ENCODE assay signal across 1 cellular context in genomic region chr2:144326845-144327244, GRCh38.
TF ChIP-seq lines count a peak whose summit lies in the region.

No MANE protein-coding gene starts in this region.

TF ChIP-seq in K562, 482 proteins besides CTCF, POLR2A, EP300 and RAD21:
- no peak for TF ChIP-seq TEAD1 (CRISPR knock-in tag; IDR thresholded peaks at IDR 0.05)
- TF ChIP-seq MED1 (CRISPR knock-in tag; IDR thresholded peaks at IDR 0.05; ENCODE audit: borderline replicate concordance), result no peak
- TF ChIP-seq TAF1 (IDR thresholded peaks at IDR 0.05; ENCODE audit: control insufficient read depth, extremely low read depth, insufficient read depth, low read length, severe bottlenecking), result no peak
- no peak for TF ChIP-seq SP1 (CRISPR knock-in tag; IDR thresholded peaks at IDR 0.05)
- TF ChIP-seq PBX2 (CRISPR knock-in tag; IDR thresholded peaks at IDR 0.05; ENCODE audit: low read depth), result no peak
- no peak for TF ChIP-seq PBX2 (tag; conservative IDR thresholded peaks at IDR 0.05; ENCODE audit: low read depth)
- no peak for TF ChIP-seq CBX8 (IDR thresholded peaks at IDR 0.05; ENCODE audit: borderline replicate concordance, extremely low read depth, low read depth, low read length, poor library complexity, severe bottlenecking)
- no peak for TF ChIP-seq ATF1 (CRISPR knock-in tag; IDR thresholded peaks at IDR 0.05)
- no peak for TF ChIP-seq ATF1 (tag; IDR thresholded peaks at IDR 0.05)
- TF ChIP-seq RUNX1 (IDR thresholded peaks at IDR 0.05; ENCODE audit: low read depth), result no peak
- no peak for TF ChIP-seq KDM4B (IDR thresholded peaks at IDR 0.05; ENCODE audit: borderline replicate concordance in 2 of 2, low read depth in 1 of 2)
- no peak for TF ChIP-seq CBX1 (IDR thresholded peaks at IDR 0.05; ENCODE audit: low read depth)
- no peak for TF ChIP-seq ZBTB7A (IDR thresholded peaks at IDR 0.05; ENCODE audit: borderline replicate concordance, control insufficient read depth, low read depth, low read length)
- no peak for TF ChIP-seq GABPA (tag; conservative IDR thresholded peaks at IDR 0.05; ENCODE audit: low read depth)
- no peak for TF ChIP-seq NCOA2 (IDR thresholded peaks at IDR 0.05; ENCODE audit: partially characterized antibody in 2 of 2)
- TF ChIP-seq ZNF830 (CRISPR knock-in tag; IDR thresholded peaks at IDR 0.05), result no peak
- TF ChIP-seq ELF4 (CRISPR knock-in tag; IDR thresholded peaks at IDR 0.05), result no peak
- TF ChIP-seq AFF1 (IDR thresholded peaks at IDR 0.05; ENCODE audit: low read depth in 1 of 2, partially characterized antibody in 2 of 2), result no peak
- no peak for TF ChIP-seq BACH1 (tag; IDR thresholded peaks at IDR 0.05)
- no peak for TF ChIP-seq CBFA2T2 (conservative IDR thresholded peaks at IDR 0.05)
- TF ChIP-seq ERF (CRISPR knock-in tag; IDR thresholded peaks at IDR 0.05), result no peak
- TF ChIP-seq RNF219 (CRISPR knock-in tag; IDR thresholded peaks at IDR 0.05), result no peak
